25 cellular contexts compared by ENCODE assay signal in genomic region chr3:115042351-115042750, GRCh38.
DNase-seq lines count a peak whose midpoint lies in the region; ATAC-seq and TF ChIP-seq lines count a peak whose summit lies in the region.
"Had no signal": no experiment of that assay in that cellular context is flagged by ENCODE, and none has a peak within 500 bp of the region (broad histone marks: within the 10 kb centered on the region; RNA-seq: fewer than 3 reads in every experiment).

No MANE protein-coding gene starts in this region.

- peak overlapping the region; percentile 64 for H3K4me2 ChIP-seq in osteoblast (ENCODE audit: insufficient read depth, low read length)

- H3K79me2 ChIP-seq in osteoblast (ENCODE audit: insufficient read depth, low read length) = no peaks in the 10 kb centered on the region

- intact Hi-C loops in left ventricle myocardium inferior (cut with micrococcal nuclease) = no loop called here
- intact Hi-C loops in dorsolateral prefrontal cortex (cut with DNase I) = no loop called here

- H4K20me1 ChIP-seq in osteoblast (ENCODE audit: insufficient read depth, low read length) = no peaks in the 10 kb centered on the region

- H3K36me3 ChIP-seq in left ventricle myocardium inferior = no peaks in the 10 kb centered on the region
- no peaks in the 10 kb centered on the region for H3K36me3 ChIP-seq in right atrium auricular region
- H3K36me3 ChIP-seq in osteoblast (ENCODE audit: insufficient read depth, low read length) = no peaks in the 10 kb centered on the region
- H3K36me3 ChIP-seq: breast epithelium, gastrocnemius medialis, Peyer's patch had no signal

- H3K4me3 ChIP-seq in left ventricle myocardium inferior (peak overlapping the region; percentile 4), right atrium auricular region (no peak overlapping the region), dorsolateral prefrontal cortex (peak overlapping the region in 1 of 59 donors; percentile 12), osteoblast (ENCODE audit: insufficient read depth, low read length) (peak overlapping the region; percentile 21)
- H3K4me3 ChIP-seq: breast epithelium, gastrocnemius medialis, K562, Peyer's patch had no signal

- H3K27me3 ChIP-seq in left ventricle myocardium inferior (ENCODE audit: low read depth) (no peaks in the 10 kb centered on the region), right atrium auricular region (no peaks in the 10 kb centered on the region), dorsolateral prefrontal cortex (no peaks in the 10 kb centered on the region), osteoblast (ENCODE audit: insufficient read depth, low read length) (no peaks in the 10 kb centered on the region)
- H3K27me3 ChIP-seq: breast epithelium, gastrocnemius medialis, Peyer's patch had no signal

- peak overlapping the region; percentile 63 for H3K27ac ChIP-seq in left ventricle myocardium inferior (replicated peaks)
- H3K27ac ChIP-seq in right atrium auricular region = peak overlapping the region in 1 of 2 donors; percentile 51
- peak overlapping the region in 40 of 59 donors; percentile 1 to 72 (median 34) for H3K27ac ChIP-seq in dorsolateral prefrontal cortex
- peak overlapping the region; percentile 46 for H3K27ac ChIP-seq in osteoblast (ENCODE audit: low read depth, low read length)
- H3K27ac ChIP-seq: Peyer's patch had no signal

- H2AFZ ChIP-seq in osteoblast (ENCODE audit: low read length) = peak overlapping the region; percentile 59

- no peak for TF ChIP-seq CTCF in left ventricle myocardium inferior (IDR thresholded peaks at IDR 0.05; ENCODE audit: borderline replicate concordance)
- no peak for TF ChIP-seq CTCF in right atrium auricular region (IDR thresholded peaks at IDR 0.05)
- TF ChIP-seq CTCF in dorsolateral prefrontal cortex (IDR thresholded peaks at IDR 0.05 in 54 of 56, conservative IDR thresholded peaks at IDR 0.05 in 2 of 56; ENCODE audit: low read depth in 1 of 56, partially characterized antibody in 56 of 56) = no peak
- TF ChIP-seq CTCF in osteoblast (IDR thresholded peaks at IDR 0.05; ENCODE audit: extremely low read depth, low read depth, low read length) = no peak

- no peak for ATAC-seq in GM18870 (IDR thresholded peaks at IDR 0.05; ENCODE audit: unreplicated experiment)
- ATAC-seq in GM18520 (IDR thresholded peaks at IDR 0.05; ENCODE audit: unreplicated experiment) = no peak
- ATAC-seq: activated T-cell treated with anti-CD3 and anti-CD28 coated beads, Interleukin-2, amount 50 U/mL, for 72 hours; CD8-positive, alpha-beta T cell; effector memory CD8-positive, alpha-beta T cell; gastrocnemius medialis; HCT116; K562 had no signal

- DNase-seq in left ventricle myocardium inferior = no peak
- no peak for DNase-seq in right atrium auricular region (ENCODE audit: low spot score)
- no peak for DNase-seq in dorsolateral prefrontal cortex
- DNase-seq in osteoblast (ENCODE audit: insufficient read length, low spot score, missing footprints) = no peak
- DNase-seq in inferior parietal cortex (ENCODE audit: extremely low spot score) = no peak
- no peak for DNase-seq in activated naive CD4-positive, alpha-beta T cell treated with anti-CD3 and anti-CD28 coated beads, Interleukin-2, amount 50 U/mL, for 16 hours
- DNase-seq: activated CD4-positive, alpha-beta T cell treated with anti-CD3 and anti-CD28 coated beads, Interleukin-2, amount 10 ng/mL, durations not matched to agents 7 days and 5 days; activated naive CD4-positive, alpha-beta T cell; activated T-cell treated with anti-CD3 and anti-CD28 coated beads, Interleukin-2, amount 50 U/mL, for 72 hours; amniotic stem cell; CD8-positive, alpha-beta T cell; effector memory CD8-positive, alpha-beta T cell; gastrocnemius medialis; hypothalamus; MM.1S; NCI-H2081 treated with DMSO at 0.1 percent for 48 hours; NCI-H226; Peyer's patch; stimulated activated CD4-positive, alpha-beta T cell treated with anti-CD3 and anti-CD28 coated beads, Interleukin-12 subunit alpha, Interleukin-12 subunit beta, amount 100 ng/mL, for 4 hours; stimulated activated CD4-positive, alpha-beta T cell treated with anti-CD3 and anti-CD28 coated beads, Interleukin-4, amount 100 ng/mL, for 1 hour had no signal

- no peaks in the 10 kb centered on the region for H3K9me3 ChIP-seq in left ventricle myocardium inferior (replicated peaks)
- H3K9me3 ChIP-seq in right atrium auricular region = no peaks in the 10 kb centered on the region
- H3K9me3 ChIP-seq in osteoblast (ENCODE audit: low read depth, low read length) = no peaks in the 10 kb centered on the region
- H3K9me3 ChIP-seq: breast epithelium, gastrocnemius medialis, Peyer's patch had no signal

- peaks cover 19% of the 10 kb centered on the region for H3K4me1 ChIP-seq in left ventricle myocardium inferior
- no peaks in the 10 kb centered on the region for H3K4me1 ChIP-seq in right atrium auricular region
- H3K4me1 ChIP-seq in osteoblast (ENCODE audit: insufficient read depth, low read length) = peaks cover 13% of the 10 kb centered on the region
- H3K4me1 ChIP-seq: breast epithelium, Peyer's patch had no signal

Comparison
In these comparisons a context has a peak if more than half of its experiments do, and no peak if none do; other contexts are left out.
1. H3K4me3 ChIP-seq: peak in left ventricle myocardium inferior (single experiment) and osteoblast (single experiment); none in right atrium auricular region (0 of 2).